Comparison of ENCODE assay signal across 1 cellular context in the genomic region with DNA sequence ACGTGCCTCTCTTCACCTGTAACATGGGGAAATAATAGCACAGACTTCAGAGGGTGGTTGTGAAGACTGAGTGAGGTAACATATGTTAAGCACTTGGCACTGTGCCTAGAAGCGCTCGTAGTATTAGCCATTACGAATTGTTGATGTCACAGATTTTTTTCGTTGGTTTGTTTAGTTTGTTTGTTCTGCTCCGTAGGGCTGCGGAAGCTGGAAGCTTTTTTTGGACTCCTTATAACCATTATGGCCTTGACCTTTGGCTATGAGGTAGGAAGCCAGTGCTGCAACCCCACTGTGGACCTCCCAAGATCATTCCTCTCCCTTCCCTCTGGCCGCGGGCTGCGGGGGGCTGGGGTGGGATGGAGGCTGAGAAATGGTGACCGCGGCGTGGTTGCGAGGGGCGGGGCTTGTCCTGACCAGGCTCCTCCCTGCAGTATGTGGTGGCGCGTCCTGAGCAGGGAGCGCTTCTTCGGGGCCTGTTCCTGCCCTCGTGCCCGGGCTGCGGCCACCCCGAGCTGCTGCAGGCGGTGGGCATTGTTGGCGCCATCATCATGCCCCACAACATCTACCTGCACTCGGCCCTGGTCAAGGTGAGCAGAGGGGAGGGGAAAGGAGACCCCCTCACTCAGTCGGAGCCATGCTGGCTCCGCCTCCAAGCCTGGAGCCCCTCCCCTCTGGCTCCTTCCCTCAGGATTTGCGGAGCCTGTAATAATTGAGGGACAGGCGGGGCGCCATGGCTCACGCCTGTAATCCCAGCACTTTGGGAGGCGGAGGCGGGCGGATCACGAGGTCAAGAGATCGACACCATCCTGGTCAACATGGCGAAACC.
TF ChIP-seq lines count a peak whose summit lies in the region.

No MANE protein-coding gene starts in this region.

TF ChIP-seq in Ishikawa, 13 proteins besides CTCF, POLR2A, EP300 and RAD21 (continued from another document):
- TF ChIP-seq, protein P1, sequence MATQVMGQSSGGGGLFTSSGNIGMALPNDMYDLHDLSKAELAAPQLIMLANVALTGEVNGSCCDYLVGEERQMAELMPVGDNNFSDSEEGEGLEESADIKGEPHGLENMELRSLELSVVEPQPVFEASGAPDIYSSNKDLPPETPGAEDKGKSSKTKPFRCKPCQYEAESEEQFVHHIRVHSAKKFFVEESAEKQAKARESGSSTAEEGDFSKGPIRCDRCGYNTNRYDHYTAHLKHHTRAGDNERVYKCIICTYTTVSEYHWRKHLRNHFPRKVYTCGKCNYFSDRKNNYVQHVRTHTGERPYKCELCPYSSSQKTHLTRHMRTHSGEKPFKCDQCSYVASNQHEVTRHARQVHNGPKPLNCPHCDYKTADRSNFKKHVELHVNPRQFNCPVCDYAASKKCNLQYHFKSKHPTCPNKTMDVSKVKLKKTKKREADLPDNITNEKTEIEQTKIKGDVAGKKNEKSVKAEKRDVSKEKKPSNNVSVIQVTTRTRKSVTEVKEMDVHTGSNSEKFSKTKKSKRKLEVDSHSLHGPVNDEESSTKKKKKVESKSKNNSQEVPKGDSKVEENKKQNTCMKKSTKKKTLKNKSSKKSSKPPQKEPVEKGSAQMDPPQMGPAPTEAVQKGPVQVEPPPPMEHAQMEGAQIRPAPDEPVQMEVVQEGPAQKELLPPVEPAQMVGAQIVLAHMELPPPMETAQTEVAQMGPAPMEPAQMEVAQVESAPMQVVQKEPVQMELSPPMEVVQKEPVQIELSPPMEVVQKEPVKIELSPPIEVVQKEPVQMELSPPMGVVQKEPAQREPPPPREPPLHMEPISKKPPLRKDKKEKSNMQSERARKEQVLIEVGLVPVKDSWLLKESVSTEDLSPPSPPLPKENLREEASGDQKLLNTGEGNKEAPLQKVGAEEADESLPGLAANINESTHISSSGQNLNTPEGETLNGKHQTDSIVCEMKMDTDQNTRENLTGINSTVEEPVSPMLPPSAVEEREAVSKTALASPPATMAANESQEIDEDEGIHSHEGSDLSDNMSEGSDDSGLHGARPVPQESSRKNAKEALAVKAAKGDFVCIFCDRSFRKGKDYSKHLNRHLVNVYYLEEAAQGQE (IDR thresholded peaks at IDR 0.05; ENCODE audit: low read depth) = no peak
- TF ChIP-seq CEBPB (IDR thresholded peaks at IDR 0.05) (no peak), EGR1 (IDR thresholded peaks at IDR 0.05) (no peak), TEAD4 (IDR thresholded peaks at IDR 0.05) (no peak), FOXM1 (IDR thresholded peaks at IDR 0.05; ENCODE audit: borderline replicate concordance, low read depth) (no peak), NFIC (IDR thresholded peaks at IDR 0.05) (peak; percentile 45; the same call in 1 of the 2 replicates)
